ENCODE assay signal across 8 cellular contexts in genomic region chr2:162072976-162073775, GRCh38. TPM values are rescaled to one million over a fixed set of nuclear protein-coding genes. Genes with fewer than 3 reads are reported as not detected.
DNase-seq lines count a peak whose midpoint lies in the region; ATAC-seq and TF ChIP-seq lines count a peak whose summit lies in the region.

No MANE protein-coding gene starts in this region.

- H3K4me1 Mint-ChIP-seq in activated T-helper 17 cell treated with anti-CD3 and anti-CD28 coated beads, Interleukin-2, amount 50 U/mL, for 72 hours: peaks cover 30% of the 10 kb centered on the region

- no peaks in the 10 kb centered on the region for H3K9me3 ChIP-seq in left ventricle myocardium inferior (replicated peaks)

- H3K27ac Mint-ChIP-seq in activated T-helper 17 cell treated with anti-CD3 and anti-CD28 coated beads, Interleukin-2, amount 50 U/mL, for 72 hours: peak overlapping the region; percentile 84

- peak overlapping the region; percentile 90 for H3K4me3 Mint-ChIP-seq in activated T-helper 17 cell treated with anti-CD3 and anti-CD28 coated beads, Interleukin-2, amount 50 U/mL, for 72 hours

- no peaks in the 10 kb centered on the region for H3K36me3 ChIP-seq in left ventricle myocardium inferior

- H3K4me1 ChIP-seq in left ventricle myocardium inferior: peaks cover 74% of the 10 kb centered on the region

- H3K9me3 Mint-ChIP-seq in activated T-helper 17 cell treated with anti-CD3 and anti-CD28 coated beads, Interleukin-2, amount 50 U/mL, for 72 hours: no peaks in the 10 kb centered on the region

- intact Hi-C loops in Right ventricle myocardium inferior (cut with DNase I) (loop anchor here (5.0 kb wide), 2 partner anchors 36 to 61 kb away; no protein-coding TSS in a partner anchor), cardiac septum (cut with DNase I) (loop anchor here (5.0 kb wide), 2 partner anchors 44 to 61 kb away; no protein-coding TSS in a partner anchor), left ventricle myocardium inferior (cut with micrococcal nuclease) (no loop called here), sciatic nerve (cut with DNase I) (no loop called here)

- no peak for TF ChIP-seq CTCF in left ventricle myocardium inferior (IDR thresholded peaks at IDR 0.05; ENCODE audit: borderline replicate concordance)

- peak; percentile 47 for ATAC-seq in Right ventricle myocardium inferior
- peak; percentile 11 for ATAC-seq in activated T-helper 17 cell treated with anti-CD3 and anti-CD28 coated beads, Interleukin-2, amount 50 U/mL, for 72 hours (replicated peaks)
- peak; percentile 41 for ATAC-seq in sciatic nerve

- no peaks in the 10 kb centered on the region for H3K27me3 Mint-ChIP-seq in activated T-helper 17 cell treated with anti-CD3 and anti-CD28 coated beads, Interleukin-2, amount 50 U/mL, for 72 hours

- DNase-seq in Right ventricle myocardium inferior (ENCODE audit: missing footprints) (no peak), cardiac septum (ENCODE audit: low spot score) (no peak), left ventricle myocardium inferior (peak; percentile 20), sciatic nerve (ENCODE audit: low spot score) (no peak), NCI-H1417 treated with DMSO at 0.1 percent for 48 hours (lab: John Stamatoyannopoulos, UW) (no peak), DMS153 (lab: John Stamatoyannopoulos, UW) (no peak), NOMO-1 (lab: John Stamatoyannopoulos, UW; ENCODE audit: unreplicated experiment in 2 of 2) (no peak)

- peak overlapping the region; percentile 78 for H3K4me3 ChIP-seq in left ventricle myocardium inferior

- H3K27ac ChIP-seq in left ventricle myocardium inferior (replicated peaks): peak overlapping the region; percentile 85

- H3K27me3 ChIP-seq in left ventricle myocardium inferior (ENCODE audit: low read depth): no peaks in the 10 kb centered on the region

- H3K36me3 Mint-ChIP-seq in activated T-helper 17 cell treated with anti-CD3 and anti-CD28 coated beads, Interleukin-2, amount 50 U/mL, for 72 hours (ENCODE audit: low read depth): peaks cover 33% of the 10 kb centered on the region

RNA-seq across cellular contexts. Expression of gene DPP4, which starts 0.8 kb away (rescaled TPM):
- 5.4 TPM for total RNA-seq in Right ventricle myocardium inferior
- total RNA-seq in cardiac septum: 3.4 TPM
- 10 to 100 TPM; 34.6 to 97.7 TPM for total RNA-seq in activated T-helper 17 cell treated with anti-CD3 and anti-CD28 coated beads, Interleukin-2, amount 50 U/mL, for 72 hours
- total RNA-seq in left ventricle myocardium inferior: 4.4 TPM
- 11.8 TPM for total RNA-seq in sciatic nerve

Comparison
In these comparisons a context has a peak if more than half of its experiments do, and no peak if none do; other contexts are left out.
1. intact Hi-C loops: an anchor here in Right ventricle myocardium inferior (5.0 kb wide) and cardiac septum (5.0 kb wide); none called in left ventricle myocardium inferior and sciatic nerve.